ENCODE assay signal across 10 cellular contexts in the genomic region with DNA sequence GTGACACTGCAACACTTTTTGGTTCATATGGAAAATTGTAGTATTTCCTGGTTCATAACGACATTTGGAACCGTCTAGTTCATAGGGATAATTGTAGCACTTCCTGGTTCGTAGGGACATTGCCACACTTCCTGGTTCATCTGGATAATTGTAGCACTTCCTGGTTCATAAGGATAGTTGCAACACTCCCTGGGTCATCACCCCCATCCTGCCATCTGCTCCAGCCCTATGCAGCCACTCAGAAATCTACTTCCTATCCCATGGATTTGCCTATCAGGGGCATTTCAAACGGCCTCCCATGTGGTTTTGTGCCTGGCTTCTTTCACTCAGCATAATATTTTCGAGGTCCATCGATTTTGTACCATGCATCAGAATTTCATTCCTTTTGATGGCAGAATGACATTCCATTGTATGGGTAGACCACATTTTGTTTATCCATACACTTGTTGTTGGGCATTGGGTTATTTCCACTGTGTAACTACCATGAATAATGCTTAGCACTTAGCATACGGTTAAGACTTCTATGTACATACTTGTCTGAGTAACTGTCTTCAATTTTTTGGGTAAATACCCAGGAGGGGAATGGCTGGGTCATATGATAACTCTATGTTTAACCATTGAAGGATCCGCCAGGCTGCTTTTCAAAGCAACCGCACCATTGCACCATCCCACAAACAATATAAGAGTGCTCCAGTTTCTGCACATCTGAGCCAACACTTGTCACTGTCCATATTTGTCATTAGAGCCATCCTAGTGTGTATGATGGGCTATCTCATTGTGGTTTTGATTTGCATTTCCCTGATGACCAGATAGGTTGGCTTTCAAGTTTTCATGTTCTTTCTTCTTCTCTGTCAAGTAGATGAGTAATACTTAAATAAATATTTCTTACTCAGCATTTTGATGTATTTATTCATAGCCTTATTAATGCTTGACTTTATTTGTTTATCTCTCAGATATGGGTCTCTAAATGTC. TPM values are rescaled to one million over a fixed set of nuclear protein-coding genes. Genes with fewer than 3 reads are reported as not detected.
DNase-seq lines count a peak whose midpoint lies in the region; ATAC-seq, FAIRE-seq and TF ChIP-seq lines count a peak whose summit lies in the region.
"Had no signal": no experiment of that assay in that cellular context is flagged by ENCODE, and none has a peak within 500 bp of the region (broad histone marks: within the 10 kb centered on the region; RNA-seq: fewer than 3 reads in every experiment).

No MANE protein-coding gene starts in this region.

- no peak overlapping the region for H2AFZ ChIP-seq in astrocyte (ENCODE audit: low read depth, low read length)

- H3K79me2 ChIP-seq in astrocyte (ENCODE audit: insufficient read depth, low read length): no peaks in the 10 kb centered on the region

- H3K27ac Mint-ChIP-seq in astrocyte (ENCODE audit: unreplicated experiment): no peak overlapping the region

- H3K27me3 ChIP-seq in astrocyte (ENCODE audit: insufficient read depth, low read length) (no peaks in the 10 kb centered on the region), neutrophil (no peaks in the 10 kb centered on the region)
- H3K27me3 ChIP-seq: Peyer's patch had no signal

- no peak for TF ChIP-seq CTCF in astrocyte (IDR thresholded peaks at IDR 0.05; ENCODE audit: insufficient read depth, low read depth, low read length)
- no peak for TF ChIP-seq CTCF in neutrophil (IDR thresholded peaks at IDR 0.05)

- ATAC-seq in HG03378 (IDR thresholded peaks at IDR 0.05; ENCODE audit: unreplicated experiment): peak; percentile 56
- no peak for ATAC-seq in HG03521 (IDR thresholded peaks at IDR 0.05; ENCODE audit: unreplicated experiment)

- H3K4me1 ChIP-seq in astrocyte (ENCODE audit: insufficient read depth, low read length) (no peaks in the 10 kb centered on the region), neutrophil (ENCODE audit: control insufficient read depth in 1 of 2, insufficient read depth in 1 of 2, low read depth in 1 of 2, low read length in 1 of 2) (peaks cover 0 to 7% of the 10 kb centered on the region in 2 experiments)
- H3K4me1 ChIP-seq: Peyer's patch had no signal

- no peak for FAIRE-seq in astrocyte (lab: Jason Lieb, UNC)

- no peak overlapping the region for H3K9ac ChIP-seq in astrocyte (ENCODE audit: low read length)

- H3K27ac ChIP-seq in astrocyte (ENCODE audit: low read depth, low read length) (no peak overlapping the region), neutrophil (peak overlapping the region; percentile 82)

- H3K4me1 Mint-ChIP-seq in astrocyte (ENCODE audit: low read depth, unreplicated experiment): no peaks in the 10 kb centered on the region

- no peak overlapping the region for H3K4me3 Mint-ChIP-seq in astrocyte (ENCODE audit: unreplicated experiment)

- DNase-seq in EH (ENCODE audit: low read depth): peak; percentile 43
- peak; percentile 16 for DNase-seq in astrocyte (ENCODE audit: low read depth)
- no peak for DNase-seq in AG20443 (ENCODE audit: low spot score)
- no peak for DNase-seq in RPMI8226
- DNase-seq: activated CD4-positive, alpha-beta T cell treated with anti-CD3 and anti-CD28 coated beads, Interleukin-2, amount 50 U/mL, for 48 hours; NCI-H226; Peyer's patch had no signal

- peaks cover 44% of the 10 kb centered on the region for H3K36me3 Mint-ChIP-seq in astrocyte (ENCODE audit: low read depth, unreplicated experiment)

- H3K4me2 ChIP-seq in astrocyte (ENCODE audit: low read length): no peak overlapping the region

- no peak overlapping the region for H3K4me3 ChIP-seq in astrocyte (ENCODE audit: insufficient read depth, low read depth, low read length)
- H3K4me3 ChIP-seq in neutrophil (ENCODE audit: low read depth in 1 of 2, low read length in 1 of 2): no peak overlapping the region
- H3K4me3 ChIP-seq: Peyer's patch had no signal

- no peaks in the 10 kb centered on the region for H3K27me3 Mint-ChIP-seq in astrocyte (ENCODE audit: low read depth, unreplicated experiment)

- H3K9me3 Mint-ChIP-seq in astrocyte (ENCODE audit: unreplicated experiment): peaks cover 15% of the 10 kb centered on the region

- H3K36me3 ChIP-seq in astrocyte (ENCODE audit: insufficient read depth, low read length): no peaks in the 10 kb centered on the region
- H3K36me3 ChIP-seq in neutrophil: peaks cover 4% of the 10 kb centered on the region

- H3K9me3 ChIP-seq in astrocyte (ENCODE audit: insufficient read depth, low read depth, low read length) (no peaks in the 10 kb centered on the region), neutrophil (peaks cover 43% of the 10 kb centered on the region)

- H4K20me1 ChIP-seq in astrocyte (ENCODE audit: insufficient read depth, low read length): no peaks in the 10 kb centered on the region

RNA-seq across cellular contexts. Expression of a gene that starts 58.3 kb away (rescaled TPM):
- 436 and 448 TPM in 2 replicates for total RNA-seq in astrocyte

Comparison
In these comparisons a context has a peak if more than half of its experiments do, and no peak if none do; other contexts are left out.
1. DNase-seq: peak in EH (single experiment) and astrocyte (single experiment); none in AG20443 (single experiment) and RPMI8226 (single experiment).